In genomic region chr5:140402258-140403074, GRCh38 we compare ENCODE assay signal across 8 cellular contexts. TPM values are rescaled to one million over a fixed set of nuclear protein-coding genes. Genes with fewer than 3 reads are reported as not detected.
DNase-seq lines count a peak whose midpoint lies in the region; ATAC-seq and TF ChIP-seq lines count a peak whose summit lies in the region.

No MANE protein-coding gene starts in this region.

- H2AFZ ChIP-seq in SK-N-SH (ENCODE audit: low read depth) = peak overlapping the region; percentile 91

- 2% methylated on average over 14 of the region's 36 CpGs for WGBS in SK-N-SH (ENCODE audit: low lambda C conversion rate)
- WGBS in heart right ventricle, 2 donors = 2 to 4% methylated on average over 36 of the region's 36 CpGs
- 4 to 5% (median 4%) methylated on average over 36 of the region's 36 CpGs for WGBS in psoas muscle, 3 donors

- peaks cover 7 to 9% of the 10 kb centered on the region in 2 donors for H3K36me3 Mint-ChIP-seq in activated naive CD4-positive, alpha-beta T cell treated with anti-CD3 and anti-CD28 coated beads, Interleukin-2, amount 50 U/mL, for 72 hours

- H3K36me3 ChIP-seq in SK-N-SH (replicated peaks in 1 of 2; ENCODE audit: control insufficient read depth in 1 of 2, insufficient read depth in 2 of 2, low read length in 1 of 2) (no peaks in the 10 kb centered on the region), heart right ventricle (peaks cover 0 to 20% (median 0%) of the 10 kb centered on the region in 9 donors), psoas muscle (ENCODE audit: insufficient read depth in 1 of 2, low read depth in 1 of 2) (peaks cover 0 to 4% of the 10 kb centered on the region in 2 donors), vagina (peaks cover 0 to 7% of the 10 kb centered on the region in 2 donors)

- peaks cover 50% of the 10 kb centered on the region for H4K20me1 ChIP-seq in SK-N-SH (ENCODE audit: insufficient read depth)

- H3K4me1 ChIP-seq in SK-N-SH (ENCODE audit: control insufficient read depth in 1 of 2, insufficient read depth in 2 of 2, low read depth in 1 of 2, low read length in 1 of 2) (peaks cover 0 to 4% of the 10 kb centered on the region in 2 experiments; a peak in 1 of 4 replicates), heart right ventricle (peaks cover 4 to 52% (median 38%) of the 10 kb centered on the region in 9 donors), psoas muscle (peaks cover 31% of the 10 kb centered on the region), vagina (peaks cover 55% of the 10 kb centered on the region)

- peak; percentile 2 to 13 for ATAC-seq in activated naive CD4-positive, alpha-beta T cell treated with anti-CD3 and anti-CD28 coated beads, Interleukin-2, amount 50 U/mL, for 72 hours
- ATAC-seq in heart right ventricle (peak in 2 of 8 donors; percentile 2 to 14), psoas muscle (peak in 1 of 4 donors; percentile 4), GM21423 (IDR thresholded peaks at IDR 0.05; ENCODE audit: unreplicated experiment) (no peak)

- peak overlapping the region; percentile 85 for H3K4me2 ChIP-seq in SK-N-SH

- CTCF ChIA-PET in SK-N-SH (lab: Yijun Ruan, JAX) = interaction anchor here (1.1 to 1.4 kb wide), 3 partner anchors 30 to 158 kb away, joined by 3 to 5 read pairs (median 3); no protein-coding TSS in a partner anchor

- H3K27me3 ChIP-seq in SK-N-SH (ENCODE audit: insufficient read depth) (no peaks in the 10 kb centered on the region), heart right ventricle (no peaks in the 10 kb centered on the region), psoas muscle (ENCODE audit: insufficient read depth in 3 of 3, low read length in 2 of 3) (no peaks in the 10 kb centered on the region), vagina (no peaks in the 10 kb centered on the region)

- H3K9ac ChIP-seq in SK-N-SH = peak overlapping the region; percentile 88

- no peaks in the 10 kb centered on the region for H3K9me2 ChIP-seq in SK-N-SH

- peak overlapping the region; percentile 85 to 98 for H3K4me3 ChIP-seq in SK-N-SH (ENCODE audit: low read depth in 2 of 2, low read length in 1 of 2)
- peak overlapping the region; percentile 76 to 99 (median 93) for H3K4me3 ChIP-seq in heart right ventricle
- H3K4me3 ChIP-seq in psoas muscle = peak overlapping the region; percentile 98
- H3K4me3 ChIP-seq in vagina = peak overlapping the region; percentile 95 to 99

- TF ChIP-seq CTCF in SK-N-SH (IDR thresholded peaks at IDR 0.05) = no peak
- TF ChIP-seq CTCF in heart right ventricle (IDR thresholded peaks at IDR 0.05) = no peak
- no peak for TF ChIP-seq CTCF in psoas muscle (IDR thresholded peaks at IDR 0.05)
- no peak for TF ChIP-seq CTCF in vagina (IDR thresholded peaks at IDR 0.05)

- H3K27ac ChIP-seq in SK-N-SH (ENCODE audit: low read depth in 2 of 2, low read length in 1 of 2) = peak overlapping the region; percentile 75 to 88
- H3K27ac ChIP-seq in heart right ventricle = peak overlapping the region; percentile 79 to 97 (median 94)
- peak overlapping the region; percentile 98 for H3K27ac ChIP-seq in psoas muscle
- peak overlapping the region; percentile 98 for H3K27ac ChIP-seq in vagina

- DNase-seq in ELR (ENCODE audit: low read depth) (peak; percentile 65), HS-5 (ENCODE audit: low read depth) (peak; percentile 41), SK-N-SH (peak; percentile 66), heart right ventricle (peak; percentile 24 to 30), psoas muscle (peak in 1 of 2 donors; percentile 67), vagina (ENCODE audit: extremely low spot score in 2 of 2) (peak in 1 of 2 donors; percentile 92)
- peak; percentile 62 to 66 for DNase-seq in activated naive CD4-positive, alpha-beta T cell treated with anti-CD3 and anti-CD28 coated beads, Interleukin-2, amount 50 U/mL, for 72 hours (ENCODE audit: low spot score in 2 of 2)

- H3F3A ChIP-seq in SK-N-SH (replicated peaks; ENCODE audit: insufficient read depth) = peaks cover 17% of the 10 kb centered on the region

- H3K9me3 ChIP-seq in SK-N-SH = no peaks in the 10 kb centered on the region
- no peaks in the 10 kb centered on the region for H3K9me3 ChIP-seq in heart right ventricle
- H3K9me3 ChIP-seq in psoas muscle = no peaks in the 10 kb centered on the region
- H3K9me3 ChIP-seq in vagina = no peaks in the 10 kb centered on the region

- TF ChIP-seq EP300 in SK-N-SH (IDR thresholded peaks at IDR 0.05; ENCODE audit: borderline replicate concordance in 1 of 2, low read depth in 1 of 2, low read length in 1 of 2) = no peak

- TF ChIP-seq POLR2A in vagina (IDR thresholded peaks at IDR 0.05) = no peak

- POLR2A ChIA-PET in SK-N-SH (lab: Yijun Ruan, JAX) = interaction anchor here (0.6 to 2.2 kb wide), 4 partner anchors 15 to 155 kb away, joined by 3 to 6 read pairs (median 4); partner anchors contain the start of genes EIF4EBP3 and SRA1

- H3K79me2 ChIP-seq in SK-N-SH (ENCODE audit: insufficient read depth) = peaks cover 61% of the 10 kb centered on the region

- H3K9me3 Mint-ChIP-seq in activated naive CD4-positive, alpha-beta T cell treated with anti-CD3 and anti-CD28 coated beads, Interleukin-2, amount 50 U/mL, for 72 hours = no peaks in the 10 kb centered on the region

- no peak for TF ChIP-seq RAD21 in SK-N-SH (IDR thresholded peaks at IDR 0.05; ENCODE audit: low read length)

- intact Hi-C loops in heart right ventricle (cut with DNase I) (loop anchor here in 8 of 10 donors (5.0 to 10.0 kb wide), 8 partner anchors 145 to 920 kb away; partner anchors contain the start of genes IK (in 2 of the 8), NDUFA2 (in 2 of the 8), WDR55 (in 2 of the 8) and EIF4EBP3 (in 1 of the 8)), psoas muscle (cut with DNase I) (loop anchor here (5.0 to 10.0 kb wide), 3 partner anchors 232 to 290 kb away; partner anchors contain the start of genes CD14 (in 1 of the 2), HARS1 (in 1 of the 2), HARS2 (in 1 of the 2) and IK (in 1 of the 2)), vagina (cut with DNase I) (loop anchor here (10.0 kb wide), 1 partner anchor 142 kb away; the partner anchor contains the start of gene EIF4EBP3)

- no peak overlapping the region for H3K27ac Mint-ChIP-seq in activated naive CD4-positive, alpha-beta T cell treated with anti-CD3 and anti-CD28 coated beads, Interleukin-2, amount 50 U/mL, for 72 hours

TF ChIP-seq in SK-N-SH, 30 proteins besides CTCF, POLR2A, EP300 and RAD21 (continues in another document):
- TF ChIP-seq CHD2 (IDR thresholded peaks at IDR 0.05; ENCODE audit: low read length, partially characterized antibody) (peak; percentile 72), FOXM1 (IDR thresholded peaks at IDR 0.05; ENCODE audit: low read depth) (no peak), SIN3A (IDR thresholded peaks at IDR 0.05; ENCODE audit: borderline replicate concordance, low read depth, low read length) (peak; percentile 32; the same call in 1 of the 2 replicates), MAX (IDR thresholded peaks at IDR 0.05; ENCODE audit: low read depth) (no peak), GABPA (IDR thresholded peaks at IDR 0.05; ENCODE audit: low read depth) (peak; percentile 44; the same call in 1 of the 2 replicates), MEF2A (IDR thresholded peaks at IDR 0.05; ENCODE audit: borderline replicate concordance, low read depth) (no peak), PBX3 (IDR thresholded peaks at IDR 0.05) (no peak), SMC3 (IDR thresholded peaks at IDR 0.05; ENCODE audit: low read depth, low read length) (no peak), EZH2phosphoT487 (IDR thresholded peaks at IDR 0.05; ENCODE audit: borderline replicate concordance, low read depth) (no peak), FOXJ3 (CRISPR knock-in tag; IDR thresholded peaks at IDR 0.05) (no peak), RXRA (IDR thresholded peaks at IDR 0.05; ENCODE audit: borderline replicate concordance, low read depth) (no peak)

RNA-seq across cellular contexts. Expression of gene ANKHD1, which starts 0.8 kb away (rescaled TPM):
- polyA plus RNA-seq in SK-N-SH (2012; rRNA removed) = 26.7 and 36.4 TPM in 2 replicates
- 23.0 and 24.5 TPM in 2 replicates for polyA plus RNA-seq in SK-N-SH (2012; cell fraction: cytosol; rRNA removed)
- polyA plus RNA-seq in SK-N-SH (2012; cell fraction: nucleus; rRNA removed) = 62.8 and 92.2 TPM in 2 replicates
- 100 to 1,000 TPM; 107 to 143 TPM for total RNA-seq in activated naive CD4-positive, alpha-beta T cell treated with anti-CD3 and anti-CD28 coated beads, Interleukin-2, amount 50 U/mL, for 72 hours
- 10 to 100 TPM; 51.9 to 77.9 (median 68.5) TPM for total RNA-seq in heart right ventricle
- 10 to 100 TPM; 26.6 to 62.9 TPM for polyA plus RNA-seq in heart right ventricle
- 10 to 100 TPM; 50.7 to 86.1 (median 72.0) TPM for total RNA-seq in psoas muscle
- polyA plus RNA-seq in psoas muscle = 10 to 100 TPM; 31.2 to 57.1 (median 37.3) TPM
- total RNA-seq in vagina = 140 TPM

RNA-seq across cellular contexts. Expression of gene SLC4A9, which starts 42.5 kb away (rescaled TPM):
- polyA plus RNA-seq in SK-N-SH (2012; rRNA removed) = 0.02 TPM in 1 of 2 replicates, not detected in the other
- polyA plus RNA-seq in SK-N-SH (2012; cell fraction: cytosol; rRNA removed) = 0.01 TPM in 2 replicates
- 0.09 and 0.10 TPM in 2 replicates for polyA plus RNA-seq in SK-N-SH (2012; cell fraction: nucleus; rRNA removed)
- under 1 TPM; 0.25 to 0.41 TPM for total RNA-seq in activated naive CD4-positive, alpha-beta T cell treated with anti-CD3 and anti-CD28 coated beads, Interleukin-2, amount 50 U/mL, for 72 hours
- under 1 TPM in 2 of 10 donors, not detected in 8; 0.10 to 0.34 TPM for total RNA-seq in heart right ventricle
- polyA plus RNA-seq in heart right ventricle = under 1 TPM; 0.01 to 0.29 TPM
- not detected for total RNA-seq in psoas muscle
- under 1 TPM in 1 of 3 donors, not detected in 2; 0.09 TPM for polyA plus RNA-seq in psoas muscle
- 0.25 TPM for total RNA-seq in vagina

RNA-seq across cellular contexts. Expression of gene HBEGF, which starts 56.1 kb away (rescaled TPM):
- polyA plus RNA-seq in SK-N-SH (2012; rRNA removed) (56.2 and 59.8 TPM in 2 replicates), heart right ventricle (10 to 100 TPM; 14.6 to 33.5 TPM), psoas muscle (10 to 100 TPM; 14.5 to 60.8 (median 27.6) TPM)
- polyA plus RNA-seq in SK-N-SH (2012; cell fraction: cytosol; rRNA removed) = 39.3 and 56.3 TPM in 2 replicates
- 73.4 and 106 TPM in 2 replicates for polyA plus RNA-seq in SK-N-SH (2012; cell fraction: nucleus; rRNA removed)
- total RNA-seq in activated naive CD4-positive, alpha-beta T cell treated with anti-CD3 and anti-CD28 coated beads, Interleukin-2, amount 50 U/mL, for 72 hours = 10 to 100 TPM in 1 of 2 donors, 1 to 10 TPM in 1; 6.9 to 10.5 TPM
- total RNA-seq in heart right ventricle (100 to 1,000 TPM in 2 of 10 donors, 10 to 100 TPM in 8; 18.5 to 121 (median 33.3) TPM), psoas muscle (10 to 100 TPM; 28.9 to 36.7 (median 34.2) TPM), vagina (16.2 TPM)
